In genomic region chr22:27372969-27373670, GRCh38 we compare ENCODE assay signal across 1 cellular context.
A peak's percentile ranks its signal among the peaks of the same experiment; 100 is the strongest.
TF ChIP-seq lines count a peak whose summit lies in the region.

No MANE protein-coding gene starts in this region.

TF ChIP-seq in WTC11, 78 proteins besides CTCF, POLR2A, EP300 and RAD21 (continued from another document and continues in another):
- TF ChIP-seq ZNF532 (CRISPR knock-in tag; IDR thresholded peaks at IDR 0.05; ENCODE audit: borderline replicate concordance) (no peak), ATF3 (CRISPR knock-in tag; conservative IDR thresholded peaks at IDR 0.05) (no peak), ZNF232 (CRISPR knock-in tag; IDR thresholded peaks at IDR 0.05) (no peak), SMAD3 (CRISPR knock-in tag; IDR thresholded peaks at IDR 0.05; ENCODE audit: borderline replicate concordance) (no peak), ARID4B (CRISPR knock-in tag; IDR thresholded peaks at IDR 0.05; ENCODE audit: borderline replicate concordance) (no peak), ESRRA (CRISPR knock-in tag; IDR thresholded peaks at IDR 0.05; ENCODE audit: borderline replicate concordance) (no peak), RELA (CRISPR knock-in tag; IDR thresholded peaks at IDR 0.05; ENCODE audit: borderline replicate concordance) (no peak), ZBTB21 (CRISPR knock-in tag; IDR thresholded peaks at IDR 0.05; ENCODE audit: borderline replicate concordance) (peak; percentile 26; the same call in 1 of the 2 replicates), RORB (CRISPR knock-in tag; IDR thresholded peaks at IDR 0.05) (no peak), STAT6 (CRISPR knock-in tag; conservative IDR thresholded peaks at IDR 0.05; ENCODE audit: low read depth) (no peak), ETV6 (CRISPR knock-in tag; IDR thresholded peaks at IDR 0.05) (peak; percentile 77; the same call in 1 of the 2 replicates), FOXJ3 (CRISPR knock-in tag; IDR thresholded peaks at IDR 0.05; ENCODE audit: borderline replicate concordance) (no peak), GRHL2 (CRISPR knock-in tag; IDR thresholded peaks at IDR 0.05; ENCODE audit: insufficient replicate concordance, severe bottlenecking) (no peak), AR (CRISPR knock-in tag; IDR thresholded peaks at IDR 0.05) (no peak), E2F4 (CRISPR knock-in tag; IDR thresholded peaks at IDR 0.05; ENCODE audit: borderline replicate concordance, low read depth) (no peak), ERG (CRISPR knock-in tag; IDR thresholded peaks at IDR 0.05) (no peak), ZSCAN18 (CRISPR knock-in tag; IDR thresholded peaks at IDR 0.05) (no peak), NR1H2 (CRISPR knock-in tag; IDR thresholded peaks at IDR 0.05) (no peak), JUN (CRISPR knock-in tag; IDR thresholded peaks at IDR 0.05) (no peak), USF2 (CRISPR knock-in tag; IDR thresholded peaks at IDR 0.05) (no peak), MLX (CRISPR knock-in tag; IDR thresholded peaks at IDR 0.05) (no peak), ZNF219 (CRISPR knock-in tag; IDR thresholded peaks at IDR 0.05; ENCODE audit: borderline replicate concordance) (no peak), ZBTB43 (CRISPR knock-in tag; IDR thresholded peaks at IDR 0.05) (no peak), SP1 (CRISPR knock-in tag; conservative IDR thresholded peaks at IDR 0.05) (peak; percentile 75), ZNF512 (CRISPR knock-in tag; IDR thresholded peaks at IDR 0.05; ENCODE audit: borderline replicate concordance) (no peak), NR2C2 (CRISPR knock-in tag; IDR thresholded peaks at IDR 0.05) (no peak), PRRX2 (CRISPR knock-in tag; IDR thresholded peaks at IDR 0.05) (no peak)
